In genomic region chr1:182600036-182600713, GRCh38 we compare ENCODE assay signal across 25 cellular contexts.
A peak's percentile ranks its signal among the peaks of the same experiment; 100 is the strongest.
DNase-seq lines count a peak whose midpoint lies in the region; ATAC-seq lines count a peak whose summit lies in the region.
"Had no signal": no experiment of that assay in that cellular context is flagged by ENCODE, and none has a peak within 500 bp of the region (broad histone marks: within the 10 kb centered on the region; RNA-seq: fewer than 3 reads in every experiment).

No MANE protein-coding gene starts in this region.

- H3K27me3 Mint-ChIP-seq in activated naive CD4-positive, alpha-beta T cell treated with anti-CD3 and anti-CD28 coated beads, Interleukin-2, amount 50 U/mL, for 24 hours: no peaks in the 10 kb centered on the region
- H3K27me3 Mint-ChIP-seq: activated CD4-positive, alpha-beta T cell treated with anti-CD3 and anti-CD28 coated beads, Interleukin-2, amount 10 ng/mL, durations not matched to agents 24 days and 14 days had no signal

- ATAC-seq in stimulated activated effector memory CD8-positive, alpha-beta T cell treated with anti-CD3 and anti-CD28 coated beads, Interleukin-12 subunit alpha, Interleukin-12 subunit beta, amount 100 ng/mL, for 72 hours: no peak
- ATAC-seq: pancreas had no signal

- H3K4me3 Mint-ChIP-seq in activated naive CD4-positive, alpha-beta T cell treated with anti-CD3 and anti-CD28 coated beads, Interleukin-2, amount 50 U/mL, for 24 hours: peak overlapping the region; percentile 11
- H3K4me3 Mint-ChIP-seq in stimulated activated effector memory CD8-positive, alpha-beta T cell treated with anti-CD3 and anti-CD28 coated beads, Interleukin-12 subunit alpha, Interleukin-12 subunit beta, amount 100 ng/mL, for 72 hours: no peak overlapping the region
- H3K4me3 Mint-ChIP-seq: activated CD4-positive, alpha-beta T cell treated with anti-CD3 and anti-CD28 coated beads, Interleukin-2, amount 10 ng/mL, durations not matched to agents 24 days and 14 days; nephron progenitor cell; T-helper 1 cell treated with Interleukin-12 subunit alpha and Interleukin-12 subunit beta and Interleukin-4 antibody, amounts not matched to agents 30 μg/mL and 1 μg/mL, for 36 hours had no signal

- no peak overlapping the region for H3K27ac Mint-ChIP-seq in activated naive CD4-positive, alpha-beta T cell treated with anti-CD3 and anti-CD28 coated beads, Interleukin-2, amount 50 U/mL, for 24 hours
- H3K27ac Mint-ChIP-seq in stimulated activated effector memory CD8-positive, alpha-beta T cell treated with anti-CD3 and anti-CD28 coated beads, Interleukin-12 subunit alpha, Interleukin-12 subunit beta, amount 100 ng/mL, for 72 hours: peak overlapping the region; percentile 41
- H3K27ac Mint-ChIP-seq: activated CD4-positive, alpha-beta T cell treated with anti-CD3 and anti-CD28 coated beads, Interleukin-2, amount 10 ng/mL, durations not matched to agents 24 days and 14 days; nephron progenitor cell; T-helper 1 cell treated with Interleukin-12 subunit alpha and Interleukin-12 subunit beta and Interleukin-4 antibody, amounts not matched to agents 30 μg/mL and 1 μg/mL, for 36 hours had no signal

- peak overlapping the region; percentile 18 for H3K27ac ChIP-seq in caudate nucleus (ENCODE audit: low read depth, low read length)
- H3K27ac ChIP-seq: C4-2B, cardiac muscle cell, GM23248, pancreas, right atrium auricular region, RWPE1, SK-N-MC had no signal

- DNase-seq in activated naive CD4-positive, alpha-beta T cell (lab: John Stamatoyannopoulos, UW): no peak
- peak; percentile 11 for DNase-seq in NAMALWA (ENCODE audit: low spot score)
- peak in 19 of 61 donors; percentile 7 to 68 (median 23) for DNase-seq in caudate nucleus (lab: John Stamatoyannopoulos, UW)
- no peak for DNase-seq in stimulated activated effector memory CD8-positive, alpha-beta T cell treated with anti-CD3 and anti-CD28 coated beads, Interleukin-12 subunit alpha, Interleukin-12 subunit beta, amount 100 ng/mL, for 72 hours (ENCODE audit: low spot score in 2 of 2)
- no peak for DNase-seq in NK-92 treated with Interleukin-12 subunit alpha and Interleukin-12 subunit beta, amount 100 ng/mL, for 24 hours (lab: John Stamatoyannopoulos, UW)
- no peak for DNase-seq in HCEC 1CT
- DNase-seq in NOMO-1 (lab: John Stamatoyannopoulos, UW; ENCODE audit: unreplicated experiment in 2 of 2): no peak
- DNase-seq: anterior cingulate cortex, EL, KBM-7, MM.1S, NCI-H1694, NCI-H510A treated with DMSO at 0.1 percent for 48 hours, spleen had no signal

- peaks cover 6% of the 10 kb centered on the region for H3K36me3 Mint-ChIP-seq in activated naive CD4-positive, alpha-beta T cell treated with anti-CD3 and anti-CD28 coated beads, Interleukin-2, amount 50 U/mL, for 24 hours
- no peaks in the 10 kb centered on the region for H3K36me3 Mint-ChIP-seq in stimulated activated effector memory CD8-positive, alpha-beta T cell treated with anti-CD3 and anti-CD28 coated beads, Interleukin-12 subunit alpha, Interleukin-12 subunit beta, amount 100 ng/mL, for 72 hours

- H3K4me1 Mint-ChIP-seq in activated naive CD4-positive, alpha-beta T cell treated with anti-CD3 and anti-CD28 coated beads, Interleukin-2, amount 50 U/mL, for 24 hours: peaks cover 18% of the 10 kb centered on the region
- no peaks in the 10 kb centered on the region for H3K4me1 Mint-ChIP-seq in stimulated activated effector memory CD8-positive, alpha-beta T cell treated with anti-CD3 and anti-CD28 coated beads, Interleukin-12 subunit alpha, Interleukin-12 subunit beta, amount 100 ng/mL, for 72 hours

- no peaks in the 10 kb centered on the region for H3K9me3 Mint-ChIP-seq in activated naive CD4-positive, alpha-beta T cell treated with anti-CD3 and anti-CD28 coated beads, Interleukin-2, amount 50 U/mL, for 24 hours
- no peaks in the 10 kb centered on the region for H3K9me3 Mint-ChIP-seq in stimulated activated effector memory CD8-positive, alpha-beta T cell treated with anti-CD3 and anti-CD28 coated beads, Interleukin-12 subunit alpha, Interleukin-12 subunit beta, amount 100 ng/mL, for 72 hours
- H3K9me3 Mint-ChIP-seq: activated CD4-positive, alpha-beta T cell treated with anti-CD3 and anti-CD28 coated beads, Interleukin-2, amount 10 ng/mL, durations not matched to agents 24 days and 14 days; nephron progenitor cell; T-helper 1 cell treated with Interleukin-12 subunit alpha and Interleukin-12 subunit beta and Interleukin-4 antibody, amounts not matched to agents 30 μg/mL and 1 μg/mL, for 36 hours had no signal
